ENCODE assay signal across 9 cellular contexts in genomic region chr13:85284349-85284748, GRCh38.
"Had no signal": no experiment of that assay in that cellular context is flagged by ENCODE, and none has a peak within 500 bp of the region (broad histone marks: within the 10 kb centered on the region; RNA-seq: fewer than 3 reads in every experiment).

No MANE protein-coding gene starts in this region.

- H3K9me3 ChIP-seq: HAP-1 had no signal

- H3K9ac ChIP-seq: GM23248 had no signal

- DNase-seq: GM23248, GOT3, H7, H9, HCEC 1CT, HFFc6 had no signal

- H3K4me3 Mint-ChIP-seq: GM23338, H9, HFFc6 had no signal

- H3K27ac Mint-ChIP-seq: GM23338, H9, HFFc6 had no signal

- H3K36me3 ChIP-seq: HAP-1 had no signal

- H2AFZ ChIP-seq: GM23248, GM23338 had no signal

- ATAC-seq: GM23338, HCT116 had no signal

- H3K4me3 ChIP-seq: GM23248, GM23338, HAP-1 had no signal

- H3K4me2 ChIP-seq: GM23338 had no signal

- H3K9me3 Mint-ChIP-seq: GM23338, H9, HFFc6 had no signal

- H3K27ac ChIP-seq: GM23248 had no signal
